In genomic region chr6:129789974-129790373, GRCh38 we compare ENCODE assay signal across 26 cellular contexts.
"Had no signal": no experiment of that assay in that cellular context is flagged by ENCODE, and none has a peak within 500 bp of the region (broad histone marks: within the 10 kb centered on the region; RNA-seq: fewer than 3 reads in every experiment).

No MANE protein-coding gene starts in this region.

- H3K9me3 ChIP-seq: colonic mucosa, esophagus squamous epithelium, gastrocnemius medialis, heart right ventricle, left lung, lower lobe of right lung, mucosa of descending colon had no signal

- H3K4me1 ChIP-seq: colonic mucosa, esophagus squamous epithelium, gastrocnemius medialis, heart right ventricle, left lung, lower lobe of right lung had no signal

- H3K27me3 ChIP-seq: colonic mucosa, gastrocnemius medialis, left lung had no signal

- FAIRE-seq: endometrium, islet of Langerhans, keratinocyte had no signal

- H3K27ac ChIP-seq: colonic mucosa, epithelial cell of prostate, esophagus squamous epithelium, gastrocnemius medialis, heart right ventricle, left lung, lower lobe of right lung had no signal

- H3K4me3 ChIP-seq: colonic mucosa, esophagus squamous epithelium, gastrocnemius medialis, heart right ventricle, left lung, lower lobe of right lung, mucosa of descending colon had no signal

- ATAC-seq: effector memory CD8-positive, alpha-beta T cell; esophagus mucosa; gastrocnemius medialis; heart right ventricle; left cardiac atrium; left lung; left ventricle myocardium superior; lower lobe of right lung; mucosa of descending colon had no signal

- DNase-seq: colonic mucosa; cortex of kidney; effector CD8-positive, alpha-beta T cell; effector memory CD8-positive, alpha-beta T cell; endodermal cell; erythroblast; esophagus squamous epithelium; foreskin fibroblast; foreskin melanocyte; gastrocnemius medialis; glutamatergic neuron; head of caudate nucleus; heart right ventricle; hippocampal formation; left cardiac atrium; left lung; left ventricle myocardium superior; lower lobe of right lung; mesenchymal stem cell; mucosa of descending colon; naive B cell had no signal

- H3K36me3 ChIP-seq: colonic mucosa, esophagus squamous epithelium, gastrocnemius medialis, heart right ventricle, left lung, lower lobe of right lung had no signal
